Comparison of ENCODE assay signal across 12 cellular contexts in genomic region chr4:12118651-12119213, GRCh38.
DNase-seq lines count a peak whose midpoint lies in the region; ATAC-seq, FAIRE-seq and TF ChIP-seq lines count a peak whose summit lies in the region.
"Had no signal": no experiment of that assay in that cellular context is flagged by ENCODE, and none has a peak within 500 bp of the region (broad histone marks: within the 10 kb centered on the region; RNA-seq: fewer than 3 reads in every experiment).

No MANE protein-coding gene starts in this region.

- POLR2A ChIA-PET in RWPE1 (lab: Yijun Ruan, JAX; ENCODE audit: low non-redundant PET): no interaction called here

- DNase-seq in Kasumi-1 (lab: John Stamatoyannopoulos, UW) (peak; percentile 92 to 93), left ventricle myocardium superior (no peak), GM12891 (ENCODE audit: insufficient read length, low spot score) (no peak), dedifferentiated amniotic fluid mesenchymal stem cell (ENCODE audit: extremely low spot score) (no peak), RWPE1 (ENCODE audit: low spot score) (no peak)
- no peak for DNase-seq in stimulated activated CD4-positive, alpha-beta T cell treated with anti-CD3 and anti-CD28 coated beads, Interleukin-1b, Interleukin-23, amount 100 ng/mL, for 48 hours
- DNase-seq: activated naive CD4-positive, alpha-beta T cell treated with anti-CD3 and anti-CD28 coated beads, Interleukin-2, amount 10 ng/mL, durations not matched to agents 7 days and 5 days; Calu3; NCI-H1436; stimulated activated CD4-positive, alpha-beta T cell treated with anti-CD3 and anti-CD28 coated beads, Interleukin-4, amount 100 ng/mL, for 24 hours had no signal

- intact Hi-C loops in left ventricle myocardium superior (cut with micrococcal nuclease): no loop called here

- TF ChIP-seq POLR2A in GM12891 (IDR thresholded peaks at IDR 0.05; ENCODE audit: low read depth, low read length): no peak

- CTCF ChIA-PET in RWPE1 (lab: Yijun Ruan, JAX): no interaction called here

- ATAC-seq in GM18868 (IDR thresholded peaks at IDR 0.05; ENCODE audit: unreplicated experiment) (peak; percentile 84), HG02610 (IDR thresholded peaks at IDR 0.05; ENCODE audit: unreplicated experiment) (peak; percentile 98), left ventricle myocardium superior (peak; percentile 55)

- H3K27ac ChIP-seq in RWPE1: no peak overlapping the region

- no peak for FAIRE-seq in GM12891 (lab: Jason Lieb, UNC)

- no peak for TF ChIP-seq CTCF in RWPE1 (conservative IDR thresholded peaks at IDR 0.05; ENCODE audit: low read depth)

TF ChIP-seq in GM12891, 5 proteins besides CTCF, POLR2A, EP300 and RAD21:
- TF ChIP-seq POU2F2 (IDR thresholded peaks at IDR 0.05; ENCODE audit: low read depth, low read length): no peak

Comparison
In these comparisons a context has a peak if more than half of its experiments do, and no peak if none do; other contexts are left out.
1. DNase-seq: peak in Kasumi-1 (2 of 2); none in left ventricle myocardium superior (single experiment), stimulated activated CD4-positive, alpha-beta T cell treated with anti-CD3 and anti-CD28 coated beads, Interleukin-1b, Interleukin-23, amount 100 ng/mL, for 48 hours (single experiment), GM12891 (single experiment), dedifferentiated amniotic fluid mesenchymal stem cell (single experiment) and RWPE1 (single experiment).
2. Peak in every context shown above with its lines, with median percentiles within 50 percentile points of each other: ATAC-seq.